ENCODE assay signal across 1 cellular context in the genomic region with DNA sequence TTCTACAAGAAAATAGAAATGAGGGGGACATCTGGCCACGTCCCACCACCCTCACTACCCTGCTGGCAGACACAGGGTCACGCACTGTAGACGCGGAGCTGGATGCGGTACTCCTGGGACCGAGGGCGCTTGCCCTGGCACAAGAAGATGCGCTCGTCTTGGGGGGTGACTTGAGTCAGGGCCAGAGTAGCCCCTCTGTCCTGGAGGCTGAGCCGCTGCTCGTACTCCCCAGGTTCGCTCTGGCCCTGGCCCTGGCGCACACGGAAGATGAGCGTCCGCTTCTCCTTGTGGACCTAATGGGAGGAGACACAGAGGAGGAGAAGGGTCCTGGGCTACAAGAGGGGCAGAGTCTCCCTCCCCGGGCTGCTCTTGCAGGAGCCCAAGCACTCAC.
TF ChIP-seq lines count a peak whose summit lies in the region.

No MANE protein-coding gene starts in this region.

TF ChIP-seq in H1, 55 proteins besides CTCF, POLR2A, EP300 and RAD21:
- TF ChIP-seq CREB1 (IDR thresholded peaks at IDR 0.05) (no peak), SP4 (IDR thresholded peaks at IDR 0.05; ENCODE audit: low read length) (no peak), TBP (IDR thresholded peaks at IDR 0.05; ENCODE audit: low read depth, low read length) (no peak), CTBP2 (IDR thresholded peaks at IDR 0.05; ENCODE audit: borderline replicate concordance, insufficient read depth, insufficient read length, low read length) (no peak), FOSL1 (IDR thresholded peaks at IDR 0.05; ENCODE audit: insufficient read depth, low read depth, low read length) (no peak), RBBP5 (IDR thresholded peaks at IDR 0.05; ENCODE audit: borderline replicate concordance, low read depth, low read length) (no peak), GABPA (IDR thresholded peaks at IDR 0.05; ENCODE audit: borderline replicate concordance, insufficient read depth, low read length) (no peak), SAP30 (IDR thresholded peaks at IDR 0.05; ENCODE audit: insufficient read depth, insufficient replicate concordance, low read length) (no peak), TAF1 (IDR thresholded peaks at IDR 0.05; ENCODE audit: low read depth, low read length) (no peak), KDM1A (IDR thresholded peaks at IDR 0.05; ENCODE audit: borderline replicate concordance, low read length) (no peak), CBX5 (IDR thresholded peaks at IDR 0.05; ENCODE audit: low read depth, low read length) (no peak), EGR1 (IDR thresholded peaks at IDR 0.05; ENCODE audit: borderline replicate concordance, low read depth, low read length) (no peak), SIX5 (IDR thresholded peaks at IDR 0.05; ENCODE audit: low read depth, low read length) (no peak), CHD7 (IDR thresholded peaks at IDR 0.05; ENCODE audit: insufficient replicate concordance, low read length) (no peak)
- TF ChIP-seq, protein P1, sequence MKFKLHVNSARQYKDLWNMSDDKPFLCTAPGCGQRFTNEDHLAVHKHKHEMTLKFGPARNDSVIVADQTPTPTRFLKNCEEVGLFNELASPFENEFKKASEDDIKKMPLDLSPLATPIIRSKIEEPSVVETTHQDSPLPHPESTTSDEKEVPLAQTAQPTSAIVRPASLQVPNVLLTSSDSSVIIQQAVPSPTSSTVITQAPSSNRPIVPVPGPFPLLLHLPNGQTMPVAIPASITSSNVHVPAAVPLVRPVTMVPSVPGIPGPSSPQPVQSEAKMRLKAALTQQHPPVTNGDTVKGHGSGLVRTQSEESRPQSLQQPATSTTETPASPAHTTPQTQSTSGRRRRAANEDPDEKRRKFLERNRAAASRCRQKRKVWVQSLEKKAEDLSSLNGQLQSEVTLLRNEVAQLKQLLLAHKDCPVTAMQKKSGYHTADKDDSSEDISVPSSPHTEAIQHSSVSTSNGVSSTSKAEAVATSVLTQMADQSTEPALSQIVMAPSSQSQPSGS (IDR thresholded peaks at IDR 0.05; ENCODE audit: low read length), result no peak
